10 cellular contexts compared by ENCODE assay signal in the genomic region with DNA sequence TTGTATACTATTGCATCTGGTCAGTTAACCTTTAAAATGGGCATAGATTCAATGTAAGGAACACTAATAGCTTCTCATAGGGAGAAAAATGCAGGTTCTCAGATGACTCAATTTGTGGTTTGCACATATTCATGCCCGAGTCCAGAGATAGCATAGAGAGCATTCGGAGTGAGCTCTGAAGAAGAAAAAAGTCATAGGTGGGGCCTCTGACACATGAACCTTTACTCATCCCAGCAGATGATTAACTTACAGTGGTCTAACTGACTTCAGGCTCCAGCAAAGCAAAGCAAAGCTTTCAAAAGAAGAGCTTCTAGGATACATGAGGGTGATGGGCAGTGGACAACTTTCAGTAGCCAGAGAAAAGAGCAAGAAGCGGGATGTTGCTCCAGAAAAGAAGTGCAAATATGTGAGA. TPM values are rescaled to one million over a fixed set of nuclear protein-coding genes. Genes with fewer than 3 reads are reported as not detected.
DNase-seq lines count a peak whose midpoint lies in the region; ATAC-seq lines count a peak whose summit lies in the region.
"Had no signal": no experiment of that assay in that cellular context is flagged by ENCODE, and none has a peak within 500 bp of the region (broad histone marks: within the 10 kb centered on the region; RNA-seq: fewer than 3 reads in every experiment).

No MANE protein-coding gene starts in this region.

- DNase-seq in SW 1271 (lab: John Stamatoyannopoulos, UW), result peak; percentile 33 to 70
- peak; percentile 88 for DNase-seq in iris pigment epithelial cell (ENCODE audit: low read depth)
- DNase-seq in mucosa of gallbladder (ENCODE audit: low spot score), result no peak
- no peak for DNase-seq in NAMALWA (ENCODE audit: low spot score)
- DNase-seq in hippocampal formation (lab: John Stamatoyannopoulos, UW), result no peak
- no peak for DNase-seq in HuH-7 (ENCODE audit: low spot score)
- DNase-seq: MM.1S, uterus had no signal

- ATAC-seq in GM18520 (IDR thresholded peaks at IDR 0.05; ENCODE audit: unreplicated experiment) (peak; percentile 34), HG02642 (IDR thresholded peaks at IDR 0.05; ENCODE audit: poor library complexity, unreplicated experiment) (peak; percentile 31)

RNA-seq across cellular contexts. Expression of a gene that starts 55.3 kb away (rescaled TPM):
- total RNA-seq in mucosa of gallbladder, result 53.1 TPM

Comparison
In these comparisons a context has a peak if more than half of its experiments do, and no peak if none do; other contexts are left out.
1. DNase-seq: peak in SW 1271 (2 of 2) and iris pigment epithelial cell (single experiment); none in mucosa of gallbladder (single experiment), NAMALWA (single experiment), hippocampal formation (0 of 2) and HuH-7 (single experiment).